In genomic region chr17:79969906-79970305, GRCh38 we compare ENCODE assay signal across 16 cellular contexts.
"Had no signal": no experiment of that assay in that cellular context is flagged by ENCODE, and none has a peak within 500 bp of the region (broad histone marks: within the 10 kb centered on the region; RNA-seq: fewer than 3 reads in every experiment).

No MANE protein-coding gene starts in this region.

- H3K9me3 Mint-ChIP-seq: activated CD4-positive, alpha-beta memory T cell treated with anti-CD3 and anti-CD28 coated beads, Interleukin-2, amount 10 ng/mL, durations not matched to agents 7 days and 5 days; activated naive CD4-positive, alpha-beta T cell treated with anti-CD3 and anti-CD28 coated beads, Interleukin-2, amount 10 ng/mL, durations not matched to agents 7 days and 5 days; activated naive CD8-positive, alpha-beta T cell treated with anti-CD3 and anti-CD28 coated beads for 36 hours; activated T-helper 2 cell treated with anti-CD3 and anti-CD28 coated beads, Interferon-gamma antibody, Interleukin-2, Interleukin-4, amounts not matched to agents 10 μg/mL and 5 μg/mL and 100 μg/mL, durations not matched to agents 14 hours and 24 hours and 36 hours; T-cell had no signal

- H3K4me3 Mint-ChIP-seq: activated CD4-positive, alpha-beta memory T cell treated with anti-CD3 and anti-CD28 coated beads, Interleukin-2, amount 10 ng/mL, durations not matched to agents 7 days and 5 days; activated naive CD4-positive, alpha-beta T cell treated with anti-CD3 and anti-CD28 coated beads, Interleukin-2, amount 10 ng/mL, durations not matched to agents 7 days and 5 days; activated naive CD8-positive, alpha-beta T cell treated with anti-CD3 and anti-CD28 coated beads for 36 hours; T-cell had no signal

- H3K27ac Mint-ChIP-seq: activated CD4-positive, alpha-beta memory T cell treated with anti-CD3 and anti-CD28 coated beads, Interleukin-2, amount 10 ng/mL, durations not matched to agents 7 days and 5 days; activated naive CD4-positive, alpha-beta T cell treated with anti-CD3 and anti-CD28 coated beads, Interleukin-2, amount 10 ng/mL, durations not matched to agents 7 days and 5 days; activated naive CD8-positive, alpha-beta T cell treated with anti-CD3 and anti-CD28 coated beads for 36 hours; activated T-helper 2 cell treated with anti-CD3 and anti-CD28 coated beads, Interferon-gamma antibody, Interleukin-2, Interleukin-4, amounts not matched to agents 10 μg/mL and 5 μg/mL and 100 μg/mL, durations not matched to agents 14 hours and 24 hours and 36 hours; T-cell had no signal

- H3K4me1 Mint-ChIP-seq: activated naive CD8-positive, alpha-beta T cell treated with anti-CD3 and anti-CD28 coated beads for 36 hours had no signal

- DNase-seq: activated gamma-delta T cell treated with Interleukin-2 at 50 U/mL for 16 hours; activated naive CD8-positive, alpha-beta T cell treated with anti-CD3 and anti-CD28 coated beads for 36 hours; activated T-cell treated with anti-CD3 and anti-CD28 coated beads for 4 hours; activated T-cell treated with anti-CD3 and anti-CD28 coated beads, Interleukin-2, amount 50 U/mL, for 48 hours; brain microvascular endothelial cell; NCI-H1105 treated with DMSO at 0.1 percent for 48 hours; NCI-H1436 treated with DMSO at 0.1 percent for 48 hours; NCI-H187; NCI-H2081 treated with DMSO at 0.1 percent for 48 hours; T1000 had no signal

- H3K27ac ChIP-seq: brain microvascular endothelial cell had no signal

- H3K36me3 Mint-ChIP-seq: activated naive CD4-positive, alpha-beta T cell treated with anti-CD3 and anti-CD28 coated beads, Interleukin-2, amount 10 ng/mL, durations not matched to agents 7 days and 5 days had no signal

- FAIRE-seq: RCC 7860, TTC549 had no signal

- H3K27me3 Mint-ChIP-seq: activated naive CD8-positive, alpha-beta T cell treated with anti-CD3 and anti-CD28 coated beads for 36 hours had no signal

- H3K27me3 ChIP-seq: brain microvascular endothelial cell had no signal
